In genomic region chrX:122655256-122655655, GRCh38 we compare ENCODE assay signal across 4 cellular contexts.
DNase-seq lines count a peak whose midpoint lies in the region; FAIRE-seq and TF ChIP-seq lines count a peak whose summit lies in the region.
"Not testable (repeated sequence)": the region's sequence is repeated elsewhere in the genome, so short reads cannot be mapped to it uniquely, and the experiment has no call there.

No MANE protein-coding gene starts in this region.

- H3K27ac ChIP-seq in WERI-Rb-1; kidney (ENCODE audit: low read depth in 2 of 2, low read length in 2 of 2); spleen: not testable (repeated sequence)

- H3K27me3 Mint-ChIP-seq in glutamatergic neuron (ENCODE audit: unreplicated experiment), result not testable (repeated sequence)

- not testable (repeated sequence) for H3K9ac ChIP-seq in kidney (ENCODE audit: low read length in 2 of 2)

- H3K9me3 Mint-ChIP-seq in glutamatergic neuron (ENCODE audit: unreplicated experiment), result not testable (repeated sequence)

- not testable (repeated sequence) for H3K4me3 ChIP-seq in WERI-Rb-1 (ENCODE audit: low read depth, low read length); kidney (ENCODE audit: low read length in 2 of 2); spleen

- intact Hi-C loops in kidney (cut with DNase I); spleen (cut with DNase I; ENCODE audit: low total_unique reads): not testable (repeated sequence)

- 78 to 91% (median 85%) methylated on average over 13 to 16 of the region's 16 CpGs for WGBS in spleen, 5 donors

- not testable (repeated sequence) for TF ChIP-seq CTCF in WERI-Rb-1 (IDR thresholded peaks at IDR 0.05; ENCODE audit: low read depth, low read length); glutamatergic neuron (IDR thresholded peaks at IDR 0.05; ENCODE audit: partially characterized antibody, unreplicated experiment); kidney (IDR thresholded peaks at IDR 0.05; ENCODE audit: borderline replicate concordance, extremely low read depth, insufficient read depth); spleen (IDR thresholded peaks at IDR 0.05 in 8 of 11, conservative IDR thresholded peaks at IDR 0.05 in 3 of 11)

- peaks cover 13% of the 10 kb centered on the region for H3K36me3 Mint-ChIP-seq in glutamatergic neuron (ENCODE audit: unreplicated experiment)

- H3K4me1 Mint-ChIP-seq in glutamatergic neuron (ENCODE audit: low read depth, unreplicated experiment), result not testable (repeated sequence)

- not testable (repeated sequence) for H3K4me1 ChIP-seq in kidney (ENCODE audit: control insufficient read depth in 1 of 2, insufficient read depth in 1 of 2, low read depth in 1 of 2, low read length in 2 of 2); spleen

- DNase-seq in WERI-Rb-1 (peak; percentile 4), glutamatergic neuron (peak; percentile 13), kidney (peak; percentile 25), spleen (peak; percentile 47)

- H3K27me3 ChIP-seq in WERI-Rb-1 (ENCODE audit: insufficient read depth, low read depth, severe bottlenecking), result peaks cover 12% of the 10 kb centered on the region
- H3K27me3 ChIP-seq in spleen (replicated peaks in 1 of 7), result not testable (repeated sequence)

- not testable (repeated sequence) for H3K36me3 ChIP-seq in WERI-Rb-1; kidney (ENCODE audit: control insufficient read depth in 1 of 2, insufficient read depth in 2 of 2, low read length in 2 of 2); spleen

- not testable (repeated sequence) for FAIRE-seq in kidney (lab: Jason Lieb, UNC)

- not testable (repeated sequence) for H3K4me3 Mint-ChIP-seq in glutamatergic neuron (ENCODE audit: unreplicated experiment)

- not testable (repeated sequence) for TF ChIP-seq POLR2A in spleen (IDR thresholded peaks at IDR 0.05)

- H3K9me3 ChIP-seq in WERI-Rb-1 (ENCODE audit: severe bottlenecking); kidney (ENCODE audit: control insufficient read depth in 1 of 2, low read length in 2 of 2); spleen: not testable (repeated sequence)

- H3K27ac Mint-ChIP-seq in glutamatergic neuron (ENCODE audit: unreplicated experiment), result peak overlapping the region; percentile 70
